ENCODE assay signal across 1 cellular context in genomic region chr1:153922838-153923652, GRCh38.
TF ChIP-seq lines count a peak whose summit lies in the region.

TSS of gene GATAD2B (minus strand) at chr1:153922972. CDS start at chr1:153828347, 94,625 bp downstream.

TF ChIP-seq in WTC11, 78 proteins besides CTCF, POLR2A, EP300 and RAD21 (continued from another document):
- no peak for TF ChIP-seq AFF4 (CRISPR knock-in tag; IDR thresholded peaks at IDR 0.05; ENCODE audit: borderline replicate concordance)
- no peak for TF ChIP-seq ZNF263 (CRISPR knock-in tag; IDR thresholded peaks at IDR 0.05; ENCODE audit: low read depth)
- no peak for TF ChIP-seq AR (CRISPR knock-in tag; IDR thresholded peaks at IDR 0.05)
- no peak for TF ChIP-seq ATF3 (CRISPR knock-in tag; conservative IDR thresholded peaks at IDR 0.05)
